ENCODE assay signal across 17 cellular contexts in genomic region chr1:71054281-71054731, GRCh38. TPM values are rescaled to one million over a fixed set of nuclear protein-coding genes. Genes with fewer than 3 reads are reported as not detected.
DNase-seq lines count a peak whose midpoint lies in the region; ATAC-seq and TF ChIP-seq lines count a peak whose summit lies in the region.
"Had no signal": no experiment of that assay in that cellular context is flagged by ENCODE, and none has a peak within 500 bp of the region (broad histone marks: within the 10 kb centered on the region; RNA-seq: fewer than 3 reads in every experiment).

No MANE protein-coding gene starts in this region.

- H3K36me3 ChIP-seq in heart right ventricle = peaks cover 0 to 29% (median 11%) of the 10 kb centered on the region in 9 donors
- H3K36me3 ChIP-seq in left ventricle myocardium inferior = peaks cover 15% of the 10 kb centered on the region
- peaks cover 0 to 12% (median 5%) of the 10 kb centered on the region in 4 donors for H3K36me3 ChIP-seq in transverse colon
- no peaks in the 10 kb centered on the region for H3K36me3 ChIP-seq in MM.1S (replicated peaks; ENCODE audit: insufficient read depth, low read length)
- H3K36me3 ChIP-seq: ovary had no signal

- no peak overlapping the region for H3K4me2 ChIP-seq in MM.1S (ENCODE audit: low read depth, low read length)

- in situ Hi-C loops in transverse colon (cut with MboI; ENCODE audit: low pct_ligation_motif_present in 1 of 4, low pct_unique_long_range_greater_than_20kb in 1 of 4, low sequenced_read_pairs in 3 of 4) = loop anchor here (5.0 to 25.0 kb wide), 4 partner anchors 370 to 817 kb away; no protein-coding TSS in a partner anchor

- peaks cover 0 to 20% (median 16%) of the 10 kb centered on the region in 7 donors for H3K27me3 ChIP-seq in heart right ventricle
- H3K27me3 ChIP-seq in left ventricle myocardium inferior (ENCODE audit: low read depth) = peaks cover 3% of the 10 kb centered on the region
- H3K27me3 ChIP-seq in right cardiac atrium (ENCODE audit: control insufficient read depth, insufficient read depth) = no peaks in the 10 kb centered on the region
- peaks cover 5% of the 10 kb centered on the region for H3K27me3 ChIP-seq in transverse colon
- no peaks in the 10 kb centered on the region for H3K27me3 ChIP-seq in MM.1S (replicated peaks; ENCODE audit: insufficient read depth, low read length)
- H3K27me3 ChIP-seq: ovary had no signal

- 78% methylated on average over 15 of the region's 15 CpGs for WGBS in heart right ventricle, 2 donors
- WGBS in right cardiac atrium = 75% methylated on average over 15 of the region's 15 CpGs
- 73% methylated on average over 14 of the region's 15 CpGs; no CpG with 5 or more reads in 1 of the 2 donors for WGBS in transverse colon (ENCODE audit: low coverage in 1 of 2), 2 donors

- ATAC-seq in heart right ventricle (peak in 7 of 8 donors; percentile 30 to 68 (median 36)), right cardiac atrium (peak; percentile 61 to 67)

- H3K27ac ChIP-seq in heart right ventricle (no peak overlapping the region), left ventricle myocardium inferior (replicated peaks) (no peak overlapping the region), right cardiac atrium (ENCODE audit: low read length) (no peak overlapping the region), transverse colon (no peak overlapping the region), MM.1S (ENCODE audit: low read length) (no peak overlapping the region)
- H3K27ac ChIP-seq: foreskin keratinocyte, ovary had no signal

- TF ChIP-seq CTCF in heart right ventricle (IDR thresholded peaks at IDR 0.05) = no peak
- no peak for TF ChIP-seq CTCF in left ventricle myocardium inferior (IDR thresholded peaks at IDR 0.05; ENCODE audit: borderline replicate concordance)
- no peak for TF ChIP-seq CTCF in transverse colon (IDR thresholded peaks at IDR 0.05)
- TF ChIP-seq CTCF in MM.1S (IDR thresholded peaks at IDR 0.05; ENCODE audit: low read length) = no peak

- H3F3A ChIP-seq in MM.1S (ENCODE audit: insufficient read depth, low read length) = no peaks in the 10 kb centered on the region

- H3K79me2 ChIP-seq in MM.1S (ENCODE audit: low read length) = no peaks in the 10 kb centered on the region

- no peak overlapping the region for H3K4me3 ChIP-seq in heart right ventricle
- no peak overlapping the region for H3K4me3 ChIP-seq in left ventricle myocardium inferior
- no peak overlapping the region for H3K4me3 ChIP-seq in right cardiac atrium (ENCODE audit: low read length)
- no peak overlapping the region for H3K4me3 ChIP-seq in transverse colon
- no peak overlapping the region for H3K4me3 ChIP-seq in MM.1S (ENCODE audit: low read length)
- H3K4me3 ChIP-seq: ovary had no signal

- peak in 1 of 2 donors; percentile 10 for DNase-seq in heart right ventricle
- no peak for DNase-seq in left ventricle myocardium inferior
- peak in 2 of 3 donors; percentile 49 to 61 for DNase-seq in right cardiac atrium
- DNase-seq in transverse colon = no peak
- DNase-seq in DMS79 (lab: John Stamatoyannopoulos, UW) = no peak
- DNase-seq in MM.1S = no peak
- no peak for DNase-seq in SW480 (ENCODE audit: low spot score)
- DNase-seq: activated CD4-positive, CD25-positive, alpha-beta regulatory T cell; activated naive CD8-positive, alpha-beta T cell treated with anti-CD3 and anti-CD28 coated beads, Interleukin-2, amount 10 ng/mL, durations not matched to agents 7 days and 5 days; central memory CD4-positive, alpha-beta T cell; foreskin keratinocyte; NCI-H1048; NCI-H446; PC-3 had no signal

- no peak for TF ChIP-seq EP300 in transverse colon (IDR thresholded peaks at IDR 0.05; ENCODE audit: low read depth)

- H3K9me2 ChIP-seq in MM.1S (replicated peaks; ENCODE audit: insufficient read depth, low read length) = no peaks in the 10 kb centered on the region

- intact Hi-C loops in heart right ventricle (cut with DNase I) = loop anchor here in 4 of 10 donors (5.0 kb wide), 2 partner anchors 367 to 527 kb away; no protein-coding TSS in a partner anchor
- intact Hi-C loops in left ventricle myocardium inferior (cut with micrococcal nuclease) = loop anchor here (5.0 kb wide), 1 partner anchor 367 kb away; no protein-coding TSS in a partner anchor
- intact Hi-C loops in right cardiac atrium (cut with DNase I) = loop anchor here in 1 of 4 donors (5.0 kb wide), 1 partner anchor 527 kb away; no protein-coding TSS in a partner anchor
- intact Hi-C loops in transverse colon (cut with DNase I; ENCODE audit: low total_unique reads) = no loop called here

- H3K9me3 ChIP-seq in heart right ventricle (no peaks in the 10 kb centered on the region), left ventricle myocardium inferior (replicated peaks) (no peaks in the 10 kb centered on the region), right cardiac atrium (ENCODE audit: control insufficient read depth, low read length) (no peaks in the 10 kb centered on the region), transverse colon (no peaks in the 10 kb centered on the region), MM.1S (replicated peaks; ENCODE audit: insufficient read depth, low read length) (no peaks in the 10 kb centered on the region)
- H3K9me3 ChIP-seq: ovary had no signal

- H3K4me1 ChIP-seq in heart right ventricle = no peaks in the 10 kb centered on the region
- no peaks in the 10 kb centered on the region for H3K4me1 ChIP-seq in left ventricle myocardium inferior
- no peaks in the 10 kb centered on the region for H3K4me1 ChIP-seq in right cardiac atrium (ENCODE audit: control insufficient read depth, insufficient read depth, low read length)
- H3K4me1 ChIP-seq in transverse colon = no peaks in the 10 kb centered on the region
- no peaks in the 10 kb centered on the region for H3K4me1 ChIP-seq in MM.1S (ENCODE audit: low read length)
- H3K4me1 ChIP-seq: foreskin keratinocyte had no signal

- H4K20me1 ChIP-seq in MM.1S (ENCODE audit: insufficient read depth, low read length) = no peaks in the 10 kb centered on the region

- H2AFZ ChIP-seq in MM.1S (ENCODE audit: low read length) = no peak overlapping the region

- peak; percentile 17 for TF ChIP-seq POLR2A in transverse colon (IDR thresholded peaks at IDR 0.05)

- no peak overlapping the region for H3K9ac ChIP-seq in MM.1S (ENCODE audit: low read length)

TF ChIP-seq in PFSK-1, 5 proteins besides CTCF, POLR2A, EP300 and RAD21:
- TF ChIP-seq POLR2AphosphoS5 (IDR thresholded peaks at IDR 0.05; ENCODE audit: low read depth, low read length) (0 out of 2 replicates have a peak, but pooled peaks have one; percentile 13), TAF1 (IDR thresholded peaks at IDR 0.05; ENCODE audit: borderline replicate concordance, insufficient read depth, low read length) (no peak), FOXP2 (optimal IDR thresholded peaks at IDR 0.05; ENCODE audit: borderline replicate concordance, extremely low read depth, extremely low read length, insufficient read depth) (no peak), SIN3A (IDR thresholded peaks at IDR 0.05; ENCODE audit: borderline replicate concordance, insufficient read depth, low read length) (no peak)
TF ChIP-seq in PFSK-1: peak in this region for 1.

RNA-seq across cellular contexts. Expression of gene PTGER3, which starts 6.7 kb away (rescaled TPM):
- total RNA-seq in heart right ventricle (1 to 10 TPM in 5 of 10 donors, under 1 TPM in 5; 0.11 to 4.6 (median 0.98) TPM), left ventricle myocardium inferior (2.6 TPM), right cardiac atrium (1 to 10 TPM in 3 of 4 donors, under 1 TPM in 1; 0.45 to 3.8 (median 1.5) TPM), transverse colon (10 to 100 TPM in 3 of 4 donors, 1 to 10 TPM in 1; 4.8 to 37.0 (median 18.5) TPM)
- polyA plus RNA-seq in heart right ventricle (1 to 10 TPM; 1.0 to 1.5 TPM), right cardiac atrium (1.3 TPM)
- not detected for polyA plus RNA-seq in PFSK-1 (2012; ENCODE audit: insufficient read length, low read depth)
- total RNA-seq: foreskin keratinocyte, HT1080 had no signal
- polyA plus RNA-seq: foreskin keratinocyte had no signal

RNA-seq across cellular contexts. Expression of gene ZRANB2, which starts 26.5 kb away (rescaled TPM):
- total RNA-seq in heart right ventricle (10 to 100 TPM; 43.4 to 54.9 (median 48.4) TPM), left ventricle myocardium inferior (58.5 TPM), right cardiac atrium (10 to 100 TPM; 58.2 to 67.1 (median 59.9) TPM), transverse colon (100 to 1,000 TPM in 3 of 4 donors, 10 to 100 TPM in 1; 90.9 to 352 (median 187) TPM)
- polyA plus RNA-seq in heart right ventricle (10 to 100 TPM; 26.5 to 55.5 TPM), right cardiac atrium (45.9 TPM)
- polyA plus RNA-seq in PFSK-1 (2012; ENCODE audit: insufficient read length, low read depth) = 40.8 TPM

Comparison
In these comparisons a context has a peak if more than half of its experiments do, and no peak if none do; other contexts are left out.
1. DNase-seq: peak in right cardiac atrium (2 of 3); none in left ventricle myocardium inferior (single experiment), transverse colon (single experiment), DMS79 (single experiment), MM.1S (single experiment) and SW480 (single experiment).